ENCODE assay signal across 21 cellular contexts in the genomic region with DNA sequence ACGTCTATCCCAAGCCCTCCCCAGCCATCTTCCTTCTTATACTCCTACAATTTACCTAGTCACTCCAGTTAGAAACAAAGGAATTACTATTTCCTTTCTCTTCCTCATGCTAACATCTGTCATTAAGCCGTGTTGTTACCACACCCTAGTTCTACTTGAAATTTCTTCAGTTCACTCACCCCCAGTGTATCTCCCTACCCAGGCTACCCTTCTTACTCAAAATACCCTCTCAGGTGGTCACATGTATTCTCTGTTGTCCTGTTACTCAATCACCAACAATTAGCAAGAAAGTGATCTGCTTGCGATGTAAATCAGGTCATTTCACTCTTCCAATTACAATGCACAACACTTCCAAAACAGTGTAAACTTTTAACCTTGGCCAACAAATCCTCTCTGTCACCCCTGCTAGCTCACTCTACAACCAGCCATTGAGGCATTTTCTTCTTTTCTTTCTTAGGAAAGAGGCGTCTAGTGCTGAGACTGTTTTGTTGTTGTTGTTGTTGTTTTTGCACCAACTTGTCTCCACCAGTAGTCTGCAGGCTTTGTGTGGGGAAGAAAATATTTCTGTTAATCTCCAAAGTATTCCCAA. TPM values are rescaled to one million over a fixed set of nuclear protein-coding genes. Genes with fewer than 3 reads are reported as not detected.
"Had no signal": no experiment of that assay in that cellular context is flagged by ENCODE, and none has a peak within 500 bp of the region (broad histone marks: within the 10 kb centered on the region; RNA-seq: fewer than 3 reads in every experiment).

No MANE protein-coding gene starts in this region.

- H3K4me1 ChIP-seq: colonic mucosa, prostate gland, right lobe of liver, testis, transverse colon had no signal

- H3K9me3 ChIP-seq: colonic mucosa, ovary, prostate gland, right lobe of liver, testis, transverse colon had no signal

- H3K27me3 Mint-ChIP-seq: naive thymus-derived CD8-positive, alpha-beta T cell; stimulated activated naive CD8-positive, alpha-beta T cell treated with anti-CD3 and anti-CD28 coated beads, Interleukin-15, amount 100 ng/mL, for 72 hours had no signal

- DNase-seq: caudate nucleus; colonic mucosa; dermis blood vessel endothelial cell; foreskin melanocyte; left colon; left ventricle myocardium superior; mucosa of descending colon; naive thymus-derived CD8-positive, alpha-beta T cell; nucleus accumbens; ovary; retina; right lobe of liver; stimulated activated CD4-positive, alpha-beta T cell treated with anti-CD3 and anti-CD28 coated beads, Interleukin-4, amount 100 ng/mL, for 1 hour; stimulated activated CD8-positive, alpha-beta memory T cell treated with anti-CD3 and anti-CD28 coated beads, Interleukin-4, amount 100 ng/mL, for 48 hours; stimulated activated naive CD8-positive, alpha-beta T cell treated with anti-CD3 and anti-CD28 coated beads, Interleukin-15, amount 100 ng/mL, for 72 hours; testis; transverse colon had no signal

- H3K36me3 ChIP-seq: colonic mucosa, ovary, prostate gland, right lobe of liver, transverse colon had no signal

- H3K36me3 Mint-ChIP-seq: naive thymus-derived CD8-positive, alpha-beta T cell; stimulated activated effector memory CD8-positive, alpha-beta T cell treated with anti-CD3 and anti-CD28 coated beads, Interleukin-12 subunit alpha, Interleukin-12 subunit beta, amount 100 ng/mL, for 72 hours had no signal

- H3K27ac ChIP-seq: colonic mucosa, ovary, prostate gland, right lobe of liver, testis, transverse colon had no signal

- H3K27me3 ChIP-seq: colonic mucosa, ovary, right lobe of liver, testis, transverse colon had no signal

- H3K9me3 Mint-ChIP-seq: neural crest cell had no signal

- H3K4me3 Mint-ChIP-seq: naive thymus-derived CD8-positive, alpha-beta T cell; neural crest cell; stimulated activated effector memory CD8-positive, alpha-beta T cell treated with anti-CD3 and anti-CD28 coated beads, Interleukin-12 subunit alpha, Interleukin-12 subunit beta, amount 100 ng/mL, for 72 hours; stimulated activated naive CD8-positive, alpha-beta T cell treated with anti-CD3 and anti-CD28 coated beads, Interleukin-15, amount 100 ng/mL, for 72 hours had no signal

- H3K27ac Mint-ChIP-seq: naive thymus-derived CD8-positive, alpha-beta T cell; stimulated activated effector memory CD8-positive, alpha-beta T cell treated with anti-CD3 and anti-CD28 coated beads, Interleukin-12 subunit alpha, Interleukin-12 subunit beta, amount 100 ng/mL, for 72 hours; stimulated activated naive CD8-positive, alpha-beta T cell treated with anti-CD3 and anti-CD28 coated beads, Interleukin-15, amount 100 ng/mL, for 72 hours had no signal

- H3K4me3 ChIP-seq: colonic mucosa, lung, mucosa of descending colon, ovary, prostate gland, right lobe of liver, testis, transverse colon had no signal

- ATAC-seq: left colon; left ventricle myocardium superior; mucosa of descending colon; naive thymus-derived CD8-positive, alpha-beta T cell; right lobe of liver; stimulated activated effector memory CD8-positive, alpha-beta T cell treated with anti-CD3 and anti-CD28 coated beads, Interleukin-12 subunit alpha, Interleukin-12 subunit beta, amount 100 ng/mL, for 72 hours; stimulated activated naive CD8-positive, alpha-beta T cell treated with anti-CD3 and anti-CD28 coated beads, Interleukin-15, amount 100 ng/mL, for 72 hours had no signal

- H3K4me1 Mint-ChIP-seq: naive thymus-derived CD8-positive, alpha-beta T cell; neural crest cell; stimulated activated effector memory CD8-positive, alpha-beta T cell treated with anti-CD3 and anti-CD28 coated beads, Interleukin-12 subunit alpha, Interleukin-12 subunit beta, amount 100 ng/mL, for 72 hours; stimulated activated naive CD8-positive, alpha-beta T cell treated with anti-CD3 and anti-CD28 coated beads, Interleukin-15, amount 100 ng/mL, for 72 hours had no signal

RNA-seq across cellular contexts. Expression of a gene that starts 50.7 kb away (rescaled TPM):
- total RNA-seq: naive thymus-derived CD8-positive, alpha-beta T cell had no signal
- polyA plus RNA-seq: naive thymus-derived CD8-positive, alpha-beta T cell had no signal
